ENCODE assay signal across 14 cellular contexts in the genomic region with DNA sequence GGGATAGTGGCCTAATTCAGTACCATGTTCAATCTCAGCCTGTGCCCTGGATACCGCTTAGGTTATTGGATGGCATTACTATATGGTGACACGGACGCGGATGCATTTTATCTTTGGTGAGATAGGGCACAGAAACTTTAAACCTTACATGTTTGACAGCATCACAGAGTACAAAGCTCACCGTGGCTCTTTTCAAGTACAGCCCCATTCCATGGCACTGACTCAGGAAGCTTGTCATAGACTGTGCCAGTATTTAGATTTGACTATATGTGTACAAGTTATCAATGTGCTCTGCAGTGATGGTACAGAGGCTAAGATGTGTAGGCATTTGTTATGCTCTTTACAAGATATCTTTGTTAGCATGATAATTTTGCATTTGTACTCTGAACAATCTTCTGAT.
"Had no signal": no experiment of that assay in that cellular context is flagged by ENCODE, and none has a peak within 500 bp of the region (broad histone marks: within the 10 kb centered on the region; RNA-seq: fewer than 3 reads in every experiment).

No MANE protein-coding gene starts in this region.

- H3K9me3 ChIP-seq: mucosa of descending colon, suprapubic skin, thyroid gland had no signal

- H3K36me3 Mint-ChIP-seq: naive thymus-derived CD8-positive, alpha-beta T cell; type B pancreatic cell had no signal

- H3K4me1 ChIP-seq: foreskin keratinocyte, suprapubic skin, thyroid gland had no signal

- H3K36me3 ChIP-seq: suprapubic skin, thyroid gland had no signal

- H3K9me3 Mint-ChIP-seq: naive thymus-derived CD8-positive, alpha-beta T cell; neural crest cell; type B pancreatic cell had no signal

- H3K4me3 Mint-ChIP-seq: naive thymus-derived CD8-positive, alpha-beta T cell; neural crest cell; type B pancreatic cell had no signal

- H3K27me3 ChIP-seq: foreskin keratinocyte, suprapubic skin, thyroid gland had no signal

- H3K4me1 Mint-ChIP-seq: naive thymus-derived CD8-positive, alpha-beta T cell; neural crest cell had no signal

- DNase-seq: erythroblast; foreskin keratinocyte; hippocampal formation; left colon; mammary epithelial cell; mucosa of descending colon; naive thymus-derived CD8-positive, alpha-beta T cell; stimulated activated CD4-positive, alpha-beta T cell treated with anti-CD3 and anti-CD28 coated beads, Interleukin-2, amount 100 ng/mL, for 48 hours; stimulated activated naive CD8-positive, alpha-beta T cell treated with anti-CD3 and anti-CD28 coated beads, Interleukin-15, Interleukin-2, amounts not matched to agents 100 U/mL and 50 U/mL, for 24 hours; thyroid gland had no signal

- H3K27me3 Mint-ChIP-seq: type B pancreatic cell had no signal

- H3K4me3 ChIP-seq: mucosa of descending colon, smooth muscle cell, suprapubic skin, thyroid gland had no signal

- ATAC-seq: foreskin keratinocyte; left colon; mucosa of descending colon; naive thymus-derived CD8-positive, alpha-beta T cell; stimulated activated naive CD8-positive, alpha-beta T cell treated with anti-CD3 and anti-CD28 coated beads, Interleukin-15, Interleukin-2, amounts not matched to agents 100 U/mL and 50 U/mL, for 24 hours had no signal

- H3K27ac Mint-ChIP-seq: naive thymus-derived CD8-positive, alpha-beta T cell; type B pancreatic cell had no signal

- H3K4me2 ChIP-seq: smooth muscle cell had no signal

- H3K27ac ChIP-seq: foreskin keratinocyte, suprapubic skin had no signal
